15 cellular contexts compared by ENCODE assay signal in the genomic region with DNA sequence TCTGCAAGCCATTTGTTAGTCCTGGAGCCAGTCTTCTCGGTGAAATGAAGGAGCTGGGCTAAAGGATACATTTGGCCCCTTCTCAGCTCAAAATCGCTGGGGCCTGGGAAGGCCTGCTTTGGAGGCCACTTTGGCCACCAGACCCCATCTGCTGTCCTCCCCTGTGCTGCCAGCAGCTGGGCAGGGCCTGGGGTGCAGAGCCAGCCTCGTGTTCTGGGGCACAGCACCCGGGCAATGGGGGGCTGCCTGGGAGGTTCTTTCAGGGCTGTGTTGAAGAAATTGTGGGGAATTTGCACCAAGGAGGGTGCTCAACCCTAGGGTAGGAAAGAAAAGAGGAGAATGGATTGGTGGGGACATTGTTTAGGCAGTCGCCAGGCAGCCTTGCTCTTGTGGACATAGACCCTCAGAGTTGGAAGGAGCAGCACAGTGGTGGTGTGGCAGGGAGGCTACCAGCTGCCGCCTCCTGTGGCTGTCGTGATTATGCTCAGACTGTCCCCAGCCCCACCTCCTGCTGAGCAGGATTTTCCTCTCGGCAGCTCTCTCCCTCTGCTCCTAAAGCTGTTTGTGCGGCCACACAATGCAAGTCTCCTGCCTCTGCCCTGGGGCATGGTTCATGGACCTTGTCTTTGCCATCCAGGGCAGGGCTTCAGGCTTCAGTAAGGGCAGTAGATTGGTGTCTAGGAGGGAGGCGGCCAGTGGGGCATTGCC.
A peak's percentile ranks its signal among the peaks of the same experiment; 100 is the strongest.
DNase-seq lines count a peak whose midpoint lies in the region; ATAC-seq and TF ChIP-seq lines count a peak whose summit lies in the region.
"Had no signal": no experiment of that assay in that cellular context is flagged by ENCODE, and none has a peak within 500 bp of the region (broad histone marks: within the 10 kb centered on the region; RNA-seq: fewer than 3 reads in every experiment).

No MANE protein-coding gene starts in this region.

- H3K4me2 ChIP-seq in BLaER1 = peak overlapping the region; percentile 44
- no peak overlapping the region for H3K4me2 ChIP-seq in GM23248 (ENCODE audit: unreplicated experiment)

- no peaks in the 10 kb centered on the region for H3K9me3 ChIP-seq in BLaER1
- H3K9me3 ChIP-seq in WERI-Rb-1 (ENCODE audit: severe bottlenecking) = no peaks in the 10 kb centered on the region
- no peaks in the 10 kb centered on the region for H3K9me3 ChIP-seq in mucosa of descending colon
- H3K9me3 ChIP-seq in GM23248 (ENCODE audit: low read depth) = no peaks in the 10 kb centered on the region
- H3K9me3 ChIP-seq: psoas muscle had no signal

- in situ Hi-C loops in GM23248 (cut with MboI) = no loop called here

- H3K27ac Mint-ChIP-seq in activated T-helper 2 cell treated with anti-CD3 and anti-CD28 coated beads, Interferon-gamma antibody, Interleukin-2, Interleukin-4, amounts not matched to agents 10 μg/mL and 5 μg/mL and 100 μg/mL, durations not matched to agents 14 hours and 24 hours and 36 hours = no peak overlapping the region
- H3K27ac Mint-ChIP-seq: activated CD4-positive, alpha-beta memory T cell treated with anti-CD3 and anti-CD28 coated beads for 36 hours; mesothelial cell of epicardium; T-helper 1 cell treated with Interleukin-12 subunit alpha and Interleukin-12 subunit beta and Interleukin-4 antibody, amounts not matched to agents 30 μg/mL and 1 μg/mL, for 36 hours had no signal

- H4K20me1 ChIP-seq in BLaER1 = 0 out of 2 replicates have a peak, but pooled peaks cover 5% of the 10 kb centered on the region
- no peaks in the 10 kb centered on the region for H4K20me1 ChIP-seq in GM23248 (ENCODE audit: insufficient read depth)

- no peak overlapping the region for H3K4me3 ChIP-seq in BLaER1
- no peak overlapping the region for H3K4me3 ChIP-seq in LNCaP clone FGC (ENCODE audit: low read depth, low read length)
- peak overlapping the region; percentile 11; the same call in 1 of the 2 replicates for H3K4me3 ChIP-seq in WERI-Rb-1 (ENCODE audit: low read depth, low read length)
- H3K4me3 ChIP-seq in mucosa of descending colon = no peak overlapping the region
- no peak overlapping the region for H3K4me3 ChIP-seq in GM23248
- H3K4me3 ChIP-seq: psoas muscle had no signal

- H3K79me2 ChIP-seq in GM23248 (ENCODE audit: insufficient read depth) = no peaks in the 10 kb centered on the region

- intact Hi-C loops in mucosa of descending colon (cut with DNase I, micrococcal nuclease) = no loop called here
- intact Hi-C loops in activated T-helper 2 cell treated with anti-CD3 and anti-CD28 coated beads, Interferon-gamma antibody, Interleukin-2, Interleukin-4, amounts not matched to agents 10 μg/mL and 5 μg/mL and 100 μg/mL, durations not matched to agents 14 hours and 24 hours and 36 hours (cut with micrococcal nuclease) = no loop called here

- no peak for TF ChIP-seq CTCF in LNCaP clone FGC (IDR thresholded peaks at IDR 0.05; ENCODE audit: control insufficient read depth, extremely low read depth, insufficient read depth)
- peak; percentile 40 for TF ChIP-seq CTCF in WERI-Rb-1 (IDR thresholded peaks at IDR 0.05; ENCODE audit: low read depth, low read length)
- no peak for TF ChIP-seq CTCF in mucosa of descending colon (IDR thresholded peaks at IDR 0.05)

- H3K4me1 ChIP-seq in BLaER1 (peaks cover 81% of the 10 kb centered on the region), mucosa of descending colon (ENCODE audit: low read depth) (no peaks in the 10 kb centered on the region), GM23248 (ENCODE audit: insufficient read depth) (no peaks in the 10 kb centered on the region)

- H3K9me3 Mint-ChIP-seq in activated T-helper 2 cell treated with anti-CD3 and anti-CD28 coated beads, Interferon-gamma antibody, Interleukin-2, Interleukin-4, amounts not matched to agents 10 μg/mL and 5 μg/mL and 100 μg/mL, durations not matched to agents 14 hours and 24 hours and 36 hours = no peaks in the 10 kb centered on the region
- H3K9me3 Mint-ChIP-seq: activated CD4-positive, alpha-beta memory T cell treated with anti-CD3 and anti-CD28 coated beads for 36 hours; IgD-negative memory B cell; mesothelial cell of epicardium; T-helper 1 cell treated with Interleukin-12 subunit alpha and Interleukin-12 subunit beta and Interleukin-4 antibody, amounts not matched to agents 30 μg/mL and 1 μg/mL, for 36 hours had no signal

- no peak overlapping the region for H2AFZ ChIP-seq in GM23248

- H3K9ac ChIP-seq in BLaER1 (no peak overlapping the region), GM23248 (no peak overlapping the region)

- H3K4me3 Mint-ChIP-seq in activated T-helper 2 cell treated with anti-CD3 and anti-CD28 coated beads, Interferon-gamma antibody, Interleukin-2, Interleukin-4, amounts not matched to agents 10 μg/mL and 5 μg/mL and 100 μg/mL, durations not matched to agents 14 hours and 24 hours and 36 hours (ENCODE audit: low read depth) = no peak overlapping the region
- H3K4me3 Mint-ChIP-seq: activated CD4-positive, alpha-beta memory T cell treated with anti-CD3 and anti-CD28 coated beads for 36 hours; IgD-negative memory B cell; mesothelial cell of epicardium; T-helper 1 cell treated with Interleukin-12 subunit alpha and Interleukin-12 subunit beta and Interleukin-4 antibody, amounts not matched to agents 30 μg/mL and 1 μg/mL, for 36 hours had no signal

- H3K4me1 Mint-ChIP-seq in activated T-helper 2 cell treated with anti-CD3 and anti-CD28 coated beads, Interferon-gamma antibody, Interleukin-2, Interleukin-4, amounts not matched to agents 10 μg/mL and 5 μg/mL and 100 μg/mL, durations not matched to agents 14 hours and 24 hours and 36 hours (ENCODE audit: low read depth) = no peaks in the 10 kb centered on the region

- H3K36me3 ChIP-seq in BLaER1 (no peaks in the 10 kb centered on the region), WERI-Rb-1 (no peaks in the 10 kb centered on the region; the same call in 1 of the 2 replicates), mucosa of descending colon (ENCODE audit: low read depth) (no peaks in the 10 kb centered on the region), GM23248 (ENCODE audit: low read depth) (no peaks in the 10 kb centered on the region)

- peaks cover 1% of the 10 kb centered on the region for H3K27me3 Mint-ChIP-seq in activated T-helper 2 cell treated with anti-CD3 and anti-CD28 coated beads, Interferon-gamma antibody, Interleukin-2, Interleukin-4, amounts not matched to agents 10 μg/mL and 5 μg/mL and 100 μg/mL, durations not matched to agents 14 hours and 24 hours and 36 hours (ENCODE audit: low read depth)

- H3K9me2 ChIP-seq in GM23248 (ENCODE audit: insufficient read depth) = no peaks in the 10 kb centered on the region

- peak; percentile 8 for DNase-seq in LNCaP clone FGC (ENCODE audit: low read depth)
- peak; percentile 88 for DNase-seq in WERI-Rb-1
- DNase-seq in mucosa of descending colon = peak; percentile 51 to 67 (median 62)
- DNase-seq in AG08396 (ENCODE audit: low spot score) = no peak
- DNase-seq in activated T-helper 2 cell treated with anti-CD3 and anti-CD28 coated beads, Interferon-gamma antibody, Interleukin-2, Interleukin-4, amounts not matched to agents 10 μg/mL and 5 μg/mL and 100 μg/mL, durations not matched to agents 14 hours and 24 hours and 36 hours (ENCODE audit: low spot score) = no peak
- no peak for DNase-seq in GM23248
- DNase-seq: activated CD4-positive, alpha-beta memory T cell treated with anti-CD3 and anti-CD28 coated beads for 36 hours; NCI-H1436; psoas muscle; stimulated activated CD4-positive, alpha-beta T cell treated with anti-CD3 and anti-CD28 coated beads, Interleukin-2, amount 100 ng/mL, for 24 hours had no signal

- H3K36me3 Mint-ChIP-seq in activated T-helper 2 cell treated with anti-CD3 and anti-CD28 coated beads, Interferon-gamma antibody, Interleukin-2, Interleukin-4, amounts not matched to agents 10 μg/mL and 5 μg/mL and 100 μg/mL, durations not matched to agents 14 hours and 24 hours and 36 hours (ENCODE audit: low read depth) = no peaks in the 10 kb centered on the region
- H3K36me3 Mint-ChIP-seq: activated CD4-positive, alpha-beta memory T cell treated with anti-CD3 and anti-CD28 coated beads for 36 hours; mesothelial cell of epicardium had no signal

- H3K27ac ChIP-seq in BLaER1 = no peak overlapping the region
- H3K27ac ChIP-seq in WERI-Rb-1 = peak overlapping the region; percentile 83
- H3K27ac ChIP-seq in GM23248 = no peak overlapping the region
- H3K27ac ChIP-seq: psoas muscle had no signal

- whole genome bisulfite sequencing in GM23248 (ENCODE audit: low coverage in 1 of 2, low lambda C conversion rate in 2 of 2, missing lambda C conversion rate in 2 of 2), 2 experiments = 48 to 51% methylated on average over 10 of the region's 10 CpGs

- ATAC-seq in mucosa of descending colon (peak; percentile 81), HG03097 (IDR thresholded peaks at IDR 0.05; ENCODE audit: low FRiP score, unreplicated experiment) (no peak)
- ATAC-seq: psoas muscle had no signal

- H3F3A ChIP-seq in GM23248 (ENCODE audit: insufficient read depth) = no peaks in the 10 kb centered on the region

- H3K27me3 ChIP-seq in BLaER1 = no peaks in the 10 kb centered on the region
- H3K27me3 ChIP-seq in WERI-Rb-1 (ENCODE audit: insufficient read depth, low read depth, severe bottlenecking) = no peaks in the 10 kb centered on the region
- no peaks in the 10 kb centered on the region for H3K27me3 ChIP-seq in GM23248 (replicated peaks; ENCODE audit: insufficient read depth)

Comparison
In these comparisons a context has a peak if more than half of its experiments do, and no peak if none do; other contexts are left out.
1. DNase-seq: peak in LNCaP clone FGC (single experiment), WERI-Rb-1 (single experiment) and mucosa of descending colon (3 of 3); none in AG08396 (single experiment), activated T-helper 2 cell treated with anti-CD3 and anti-CD28 coated beads, Interferon-gamma antibody, Interleukin-2, Interleukin-4, amounts not matched to agents 10 μg/mL and 5 μg/mL and 100 μg/mL, durations not matched to agents 14 hours and 24 hours and 36 hours (single experiment) and GM23248 (single experiment).